Comparison of ENCODE assay signal across 1 cellular context in genomic region chr11:122089111-122089510, GRCh38.
A peak's percentile ranks its signal among the peaks of the same experiment; 100 is the strongest.
TF ChIP-seq lines count a peak whose summit lies in the region.

No MANE protein-coding gene starts in this region.

TF ChIP-seq in IMR-90, 13 proteins besides CTCF, POLR2A, EP300 and RAD21:
- TF ChIP-seq NFE2L2 (IDR thresholded peaks at IDR 0.05; ENCODE audit: low read depth, low read length) (no peak), BHLHE40 (IDR thresholded peaks at IDR 0.05; ENCODE audit: low read depth, low read length) (peak; percentile 38; the same call in 1 of the 2 replicates), MAZ (IDR thresholded peaks at IDR 0.05; ENCODE audit: borderline replicate concordance, low read depth, low read length) (no peak), RCOR1 (IDR thresholded peaks at IDR 0.05; ENCODE audit: insufficient replicate concordance, low read length) (no peak), MXI1 (IDR thresholded peaks at IDR 0.05; ENCODE audit: borderline replicate concordance, low read depth, low read length) (no peak), CEBPB (IDR thresholded peaks at IDR 0.05; ENCODE audit: low read depth, low read length) (0 out of 2 replicates have a peak, but pooled peaks have one; percentile 17)
- TF ChIP-seq, protein P1, sequence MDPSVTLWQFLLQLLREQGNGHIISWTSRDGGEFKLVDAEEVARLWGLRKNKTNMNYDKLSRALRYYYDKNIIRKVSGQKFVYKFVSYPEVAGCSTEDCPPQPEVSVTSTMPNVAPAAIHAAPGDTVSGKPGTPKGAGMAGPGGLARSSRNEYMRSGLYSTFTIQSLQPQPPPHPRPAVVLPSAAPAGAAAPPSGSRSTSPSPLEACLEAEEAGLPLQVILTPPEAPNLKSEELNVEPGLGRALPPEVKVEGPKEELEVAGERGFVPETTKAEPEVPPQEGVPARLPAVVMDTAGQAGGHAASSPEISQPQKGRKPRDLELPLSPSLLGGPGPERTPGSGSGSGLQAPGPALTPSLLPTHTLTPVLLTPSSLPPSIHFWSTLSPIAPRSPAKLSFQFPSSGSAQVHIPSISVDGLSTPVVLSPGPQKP (IDR thresholded peaks at IDR 0.05; ENCODE audit: borderline replicate concordance, low read depth, low read length): no peak
TF ChIP-seq in IMR-90: peak in this region for 2.
